1 cellular context compared by ENCODE assay signal in genomic region chr15:74443100-74443909, GRCh38.
TF ChIP-seq lines count a peak whose summit lies in the region.

No MANE protein-coding gene starts in this region.

TF ChIP-seq in HepG2, 621 proteins besides CTCF, POLR2A, EP300 and RAD21 (continued from another document and continues in another):
- TF ChIP-seq, protein P1, sequence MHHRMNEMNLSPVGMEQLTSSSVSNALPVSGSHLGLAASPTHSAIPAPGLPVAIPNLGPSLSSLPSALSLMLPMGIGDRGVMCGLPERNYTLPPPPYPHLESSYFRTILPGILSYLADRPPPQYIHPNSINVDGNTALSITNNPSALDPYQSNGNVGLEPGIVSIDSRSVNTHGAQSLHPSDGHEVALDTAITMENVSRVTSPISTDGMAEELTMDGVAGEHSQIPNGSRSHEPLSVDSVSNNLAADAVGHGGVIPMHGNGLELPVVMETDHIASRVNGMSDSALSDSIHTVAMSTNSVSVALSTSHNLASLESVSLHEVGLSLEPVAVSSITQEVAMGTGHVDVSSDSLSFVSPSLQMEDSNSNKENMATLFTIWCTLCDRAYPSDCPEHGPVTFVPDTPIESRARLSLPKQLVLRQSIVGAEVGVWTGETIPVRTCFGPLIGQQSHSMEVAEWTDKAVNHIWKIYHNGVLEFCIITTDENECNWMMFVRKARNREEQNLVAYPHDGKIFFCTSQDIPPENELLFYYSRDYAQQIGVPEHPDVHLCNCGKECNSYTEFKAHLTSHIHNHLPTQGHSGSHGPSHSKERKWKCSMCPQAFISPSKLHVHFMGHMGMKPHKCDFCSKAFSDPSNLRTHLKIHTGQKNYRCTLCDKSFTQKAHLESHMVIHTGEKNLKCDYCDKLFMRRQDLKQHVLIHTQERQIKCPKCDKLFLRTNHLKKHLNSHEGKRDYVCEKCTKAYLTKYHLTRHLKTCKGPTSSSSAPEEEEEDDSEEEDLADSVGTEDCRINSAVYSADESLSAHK (CRISPR knock-in tag; IDR thresholded peaks at IDR 0.05; ENCODE audit: borderline replicate concordance), result no peak
- TF ChIP-seq GPN1 (CRISPR knock-in tag; IDR thresholded peaks at IDR 0.05; ENCODE audit: borderline replicate concordance), result no peak
- TF ChIP-seq NR0B2 (CRISPR knock-in tag; IDR thresholded peaks at IDR 0.05), result no peak
- TF ChIP-seq YEATS2 (CRISPR knock-in tag; IDR thresholded peaks at IDR 0.05; ENCODE audit: borderline replicate concordance), result no peak; the same call in 1 of the 2 replicates
- TF ChIP-seq WIZ (CRISPR knock-in tag; IDR thresholded peaks at IDR 0.05), result 0 out of 2 replicates have a peak, but pooled peaks have one; percentile 56
- TF ChIP-seq ZNF598 (CRISPR knock-in tag; IDR thresholded peaks at IDR 0.05; ENCODE audit: borderline replicate concordance), result no peak
- TF ChIP-seq ZNF879 (CRISPR knock-in tag; IDR thresholded peaks at IDR 0.05), result no peak
- TF ChIP-seq, protein P2, sequence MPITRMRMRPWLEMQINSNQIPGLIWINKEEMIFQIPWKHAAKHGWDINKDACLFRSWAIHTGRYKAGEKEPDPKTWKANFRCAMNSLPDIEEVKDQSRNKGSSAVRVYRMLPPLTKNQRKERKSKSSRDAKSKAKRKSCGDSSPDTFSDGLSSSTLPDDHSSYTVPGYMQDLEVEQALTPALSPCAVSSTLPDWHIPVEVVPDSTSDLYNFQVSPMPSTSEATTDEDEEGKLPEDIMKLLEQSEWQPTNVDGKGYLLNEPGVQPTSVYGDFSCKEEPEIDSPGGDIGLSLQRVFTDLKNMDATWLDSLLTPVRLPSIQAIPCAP (CRISPR knock-in tag; IDR thresholded peaks at IDR 0.05; ENCODE audit: low read depth), result no peak
- TF ChIP-seq ZNF234 (CRISPR knock-in tag; conservative IDR thresholded peaks at IDR 0.05), result no peak
- TF ChIP-seq, protein P3, sequence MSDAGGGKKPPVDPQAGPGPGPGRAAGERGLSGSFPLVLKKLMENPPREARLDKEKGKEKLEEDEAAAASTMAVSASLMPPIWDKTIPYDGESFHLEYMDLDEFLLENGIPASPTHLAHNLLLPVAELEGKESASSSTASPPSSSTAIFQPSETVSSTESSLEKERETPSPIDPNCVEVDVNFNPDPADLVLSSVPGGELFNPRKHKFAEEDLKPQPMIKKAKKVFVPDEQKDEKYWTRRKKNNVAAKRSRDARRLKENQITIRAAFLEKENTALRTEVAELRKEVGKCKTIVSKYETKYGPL (CRISPR knock-in tag; IDR thresholded peaks at IDR 0.05), result no peak
- TF ChIP-seq KDM6A (CRISPR knock-in tag; IDR thresholded peaks at IDR 0.05; ENCODE audit: low read depth), result peak; percentile 92
- TF ChIP-seq NFYC (CRISPR knock-in tag; IDR thresholded peaks at IDR 0.05), result no peak
- no peak for TF ChIP-seq NFAT5 (CRISPR knock-in tag; IDR thresholded peaks at IDR 0.05)
- no peak for TF ChIP-seq HIVEP1 (CRISPR knock-in tag; IDR thresholded peaks at IDR 0.05)
- no peak for TF ChIP-seq ARHGAP35 (CRISPR knock-in tag; IDR thresholded peaks at IDR 0.05; ENCODE audit: borderline replicate concordance)
- TF ChIP-seq ZNF382 (CRISPR knock-in tag; IDR thresholded peaks at IDR 0.05; ENCODE audit: borderline replicate concordance), result no peak
- TF ChIP-seq ZNF280B (CRISPR knock-in tag; IDR thresholded peaks at IDR 0.05; ENCODE audit: borderline replicate concordance), result no peak
- TF ChIP-seq NR2F1 (CRISPR knock-in tag; IDR thresholded peaks at IDR 0.05), result peak in 1 of 2 experiments; percentile 78; a peak in 3 of 4 replicates
- no peak for TF ChIP-seq ZBTB1 (CRISPR knock-in tag; IDR thresholded peaks at IDR 0.05; ENCODE audit: borderline replicate concordance)
- TF ChIP-seq KIAA2018 (CRISPR knock-in tag; IDR thresholded peaks at IDR 0.05; ENCODE audit: borderline replicate concordance), result no peak
- TF ChIP-seq ZIK1 (CRISPR knock-in tag; IDR thresholded peaks at IDR 0.05; ENCODE audit: borderline replicate concordance, low read depth), result no peak
- peak; percentile 51; the same call in 1 of the 2 replicates for TF ChIP-seq ZNF121 (CRISPR knock-in tag; IDR thresholded peaks at IDR 0.05)
- peak; percentile 87 for TF ChIP-seq FOXA1 (IDR thresholded peaks at IDR 0.05)
- peak; percentile 98 for TF ChIP-seq FOXA1 (CRISPR knock-in tag; IDR thresholded peaks at IDR 0.05)
- TF ChIP-seq PTBP1 (IDR thresholded peaks at IDR 0.05; ENCODE audit: low read depth, low read length, poor library complexity, severe bottlenecking), result no peak
- TF ChIP-seq ZKSCAN1 (IDR thresholded peaks at IDR 0.05; ENCODE audit: low read length), result no peak
- TF ChIP-seq, protein P4, sequence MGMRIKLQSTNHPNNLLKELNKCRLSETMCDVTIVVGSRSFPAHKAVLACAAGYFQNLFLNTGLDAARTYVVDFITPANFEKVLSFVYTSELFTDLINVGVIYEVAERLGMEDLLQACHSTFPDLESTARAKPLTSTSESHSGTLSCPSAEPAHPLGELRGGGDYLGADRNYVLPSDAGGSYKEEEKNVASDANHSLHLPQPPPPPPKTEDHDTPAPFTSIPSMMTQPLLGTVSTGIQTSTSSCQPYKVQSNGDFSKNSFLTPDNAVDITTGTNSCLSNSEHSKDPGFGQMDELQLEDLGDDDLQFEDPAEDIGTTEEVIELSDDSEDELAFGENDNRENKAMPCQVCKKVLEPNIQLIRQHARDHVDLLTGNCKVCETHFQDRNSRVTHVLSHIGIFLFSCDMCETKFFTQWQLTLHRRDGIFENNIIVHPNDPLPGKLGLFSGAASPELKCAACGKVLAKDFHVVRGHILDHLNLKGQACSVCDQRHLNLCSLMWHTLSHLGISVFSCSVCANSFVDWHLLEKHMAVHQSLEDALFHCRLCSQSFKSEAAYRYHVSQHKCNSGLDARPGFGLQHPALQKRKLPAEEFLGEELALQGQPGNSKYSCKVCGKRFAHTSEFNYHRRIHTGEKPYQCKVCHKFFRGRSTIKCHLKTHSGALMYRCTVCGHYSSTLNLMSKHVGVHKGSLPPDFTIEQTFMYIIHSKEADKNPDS (CRISPR knock-in tag; IDR thresholded peaks at IDR 0.05), result no peak
- TF ChIP-seq, protein P5, sequence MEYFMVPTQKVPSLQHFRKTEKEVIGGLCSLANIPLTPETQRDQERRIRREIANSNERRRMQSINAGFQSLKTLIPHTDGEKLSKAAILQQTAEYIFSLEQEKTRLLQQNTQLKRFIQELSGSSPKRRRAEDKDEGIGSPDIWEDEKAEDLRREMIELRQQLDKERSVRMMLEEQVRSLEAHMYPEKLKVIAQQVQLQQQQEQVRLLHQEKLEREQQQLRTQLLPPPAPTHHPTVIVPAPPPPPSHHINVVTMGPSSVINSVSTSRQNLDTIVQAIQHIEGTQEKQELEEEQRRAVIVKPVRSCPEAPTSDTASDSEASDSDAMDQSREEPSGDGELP (IDR thresholded peaks at IDR 0.05; ENCODE audit: borderline replicate concordance, low read depth), result peak; percentile 86; the same call in 1 of the 2 replicates
- no peak for TF ChIP-seq EZH2 (conservative IDR thresholded peaks at IDR 0.05; ENCODE audit: low read depth, low read length)
- TF ChIP-seq ZNF337 (CRISPR knock-in tag; IDR thresholded peaks at IDR 0.05; ENCODE audit: borderline replicate concordance, low read depth), result no peak
